ENCODE assay signal across 19 cellular contexts in the genomic region with DNA sequence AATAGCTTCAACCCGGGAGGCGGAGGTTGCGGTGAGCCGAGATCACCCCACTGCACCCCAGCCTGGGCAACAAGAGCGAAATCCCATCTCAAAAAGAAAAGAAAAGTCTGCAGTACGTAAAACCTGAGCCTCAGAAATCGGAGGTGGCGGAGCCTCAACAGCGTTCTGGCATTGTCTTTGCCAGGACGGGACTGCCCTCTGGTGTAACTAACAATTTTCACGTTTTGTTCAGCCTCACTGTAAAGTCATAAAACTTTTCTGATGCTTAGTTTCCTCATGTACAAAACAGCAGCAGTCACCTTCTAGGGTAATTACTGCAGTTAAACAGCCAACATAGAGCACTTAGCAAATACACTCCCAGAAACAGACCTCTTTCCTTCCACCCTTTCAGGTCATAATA.
DNase-seq lines count a peak whose midpoint lies in the region; ATAC-seq and TF ChIP-seq lines count a peak whose summit lies in the region.
"Had no signal": no experiment of that assay in that cellular context is flagged by ENCODE, and none has a peak within 500 bp of the region (broad histone marks: within the 10 kb centered on the region; RNA-seq: fewer than 3 reads in every experiment).

No MANE protein-coding gene starts in this region.

- H3K9me3 ChIP-seq in HCT116 (ENCODE audit: control insufficient read depth in 1 of 2, insufficient read depth in 1 of 2, low read depth in 1 of 2, low read length in 2 of 2) (no peaks in the 10 kb centered on the region), WERI-Rb-1 (ENCODE audit: severe bottlenecking) (peaks cover 4% of the 10 kb centered on the region), mucosa of descending colon (no peaks in the 10 kb centered on the region), right cardiac atrium (ENCODE audit: control insufficient read depth, low read length) (no peaks in the 10 kb centered on the region)
- H3K9me3 ChIP-seq: gastrocnemius medialis, neutrophil, uterus had no signal

- H3K27ac ChIP-seq in HCT116 (ENCODE audit: low read depth, low read length) (no peak overlapping the region), WERI-Rb-1 (no peak overlapping the region), right cardiac atrium (ENCODE audit: low read length) (no peak overlapping the region)
- H3K27ac ChIP-seq: cardiac muscle cell, gastrocnemius medialis, KMS-11, neutrophil, uterus had no signal

- H3K4me2 ChIP-seq in HCT116 (ENCODE audit: low read length) = no peak overlapping the region
- H3K4me2 ChIP-seq: KMS-11, smooth muscle cell had no signal

- H3K27me3 ChIP-seq in HCT116 (ENCODE audit: insufficient read depth, low read length) (no peaks in the 10 kb centered on the region), WERI-Rb-1 (ENCODE audit: insufficient read depth, low read depth, severe bottlenecking) (no peaks in the 10 kb centered on the region), right cardiac atrium (ENCODE audit: control insufficient read depth, insufficient read depth) (no peaks in the 10 kb centered on the region)
- H3K27me3 ChIP-seq: cardiac muscle cell, gastrocnemius medialis, neutrophil, uterus had no signal

- RAD21 ChIA-PET in HCT116 (lab: Charles Lee; ENCODE audit: low non-redundant PET in 1 of 2, low total read pairs in 2 of 2, uncharacterized antibody in 2 of 2, unreplicated experiment in 2 of 2) = no interaction called here

- H3K4me3 ChIP-seq in HCT116 (replicated peaks in 1 of 2; ENCODE audit: low read depth in 1 of 2, low read length in 2 of 2) (no peak overlapping the region), WERI-Rb-1 (ENCODE audit: low read depth, low read length) (no peak overlapping the region), mucosa of descending colon (no peak overlapping the region), right cardiac atrium (ENCODE audit: low read length) (no peak overlapping the region)
- H3K4me3 ChIP-seq: cardiac muscle cell, gastrocnemius medialis, smooth muscle cell, uterus had no signal

- H3K9ac ChIP-seq in HCT116 (ENCODE audit: low read length) = no peak overlapping the region
- H3K9ac ChIP-seq: KMS-11 had no signal

- H3K4me1 ChIP-seq in HCT116 (ENCODE audit: control insufficient read depth in 1 of 2, insufficient read depth in 2 of 2, low read length in 2 of 2) (peaks cover 0 to 29% of the 10 kb centered on the region in 2 experiments; a peak in 3 of 4 replicates), mucosa of descending colon (ENCODE audit: low read depth) (peaks cover 44% of the 10 kb centered on the region), right cardiac atrium (ENCODE audit: control insufficient read depth, insufficient read depth, low read length) (no peaks in the 10 kb centered on the region)
- H3K4me1 ChIP-seq: gastrocnemius medialis, uterus had no signal

- H3K36me3 ChIP-seq in HCT116 (ENCODE audit: control insufficient read depth in 1 of 2, insufficient read depth in 2 of 2, low read length in 2 of 2) (no peaks in the 10 kb centered on the region), WERI-Rb-1 (peaks cover 12% of the 10 kb centered on the region), mucosa of descending colon (ENCODE audit: low read depth) (no peaks in the 10 kb centered on the region)
- H3K36me3 ChIP-seq: cardiac muscle cell, gastrocnemius medialis, uterus had no signal

- no peaks in the 10 kb centered on the region for H3K79me2 ChIP-seq in HCT116 (ENCODE audit: insufficient read depth, low read length)

- peak; percentile 48 for TF ChIP-seq RAD21 in HCT116 (IDR thresholded peaks at IDR 0.05; ENCODE audit: low read depth)

- CTCF ChIA-PET in HCT116 (lab: Charles Lee) = interaction anchor here (1.4 kb wide), 1 partner anchor 211 kb away, joined by 3 read pairs; no protein-coding TSS in a partner anchor

- H3K9me2 ChIP-seq in HCT116 (ENCODE audit: insufficient read depth) = no peaks in the 10 kb centered on the region

- ATAC-seq in HCT116 = no peak
- ATAC-seq in mucosa of descending colon = peak; percentile 90
- ATAC-seq in right cardiac atrium = no peak
- ATAC-seq: gastrocnemius medialis had no signal

- H4K20me1 ChIP-seq in HCT116 (ENCODE audit: insufficient read depth) = no peaks in the 10 kb centered on the region

- WGBS in right cardiac atrium = 87% methylated on average over 11 of the region's 11 CpGs

- intact Hi-C loops in HCT116 (cut with micrococcal nuclease) = no loop called here
- intact Hi-C loops in mucosa of descending colon (cut with DNase I, micrococcal nuclease) = no loop called here
- intact Hi-C loops in right cardiac atrium (cut with DNase I) = no loop called here

- DNase-seq in NCI-H510A treated with DMSO at 0.1 percent for 48 hours (lab: John Stamatoyannopoulos, UW) (peak; percentile 28), NCI-H510A (lab: John Stamatoyannopoulos, UW) (no peak), HCT116 (ENCODE audit: low read depth, low spot score) (no peak), WERI-Rb-1 (no peak), mucosa of descending colon (peak; percentile 61 to 80 (median 67)), cerebellar nuclear complex (lab: John Stamatoyannopoulos, UW) (no peak), NCI-H69 (lab: John Stamatoyannopoulos, UW) (no peak), right cardiac atrium (no peak)
- DNase-seq: activated naive CD8-positive, alpha-beta T cell treated with anti-CD3 and anti-CD28 coated beads for 36 hours; Calu3; gastrocnemius medialis; immature natural killer cell; mesendoderm; NCI-H1694 treated with DMSO at 0.1 percent for 48 hours; uterus had no signal

- POLR2A ChIA-PET in HCT116 (lab: Charles Lee) = no interaction called here

- TF ChIP-seq POLR2A in HCT116 (IDR thresholded peaks at IDR 0.05; ENCODE audit: borderline replicate concordance, extremely low read depth, insufficient read depth, insufficient read length) = no peak

- TF ChIP-seq CTCF in HCT116 (IDR thresholded peaks at IDR 0.05 in 2 of 3, conservative IDR thresholded peaks at IDR 0.05 in 1 of 3; ENCODE audit: borderline replicate concordance in 1 of 3, insufficient read depth in 1 of 3, low read depth in 2 of 3, low read length in 2 of 3) = peak in 1 of 3 experiments; percentile 19; a peak in 1 of 6 replicates
- TF ChIP-seq CTCF in WERI-Rb-1 (IDR thresholded peaks at IDR 0.05; ENCODE audit: low read depth, low read length) = 0 out of 2 replicates have a peak, but pooled peaks have one; percentile 23
- TF ChIP-seq CTCF in mucosa of descending colon (IDR thresholded peaks at IDR 0.05) = no peak

- no TSS peak for BruUV-seq in HCT116 (replicated peaks; lab: Mats Ljungman, UMichigan)

- no peak overlapping the region for H2AFZ ChIP-seq in HCT116 (ENCODE audit: low read depth, low read length, poor library complexity, severe bottlenecking)

TF ChIP-seq in HCT116, 20 proteins besides CTCF, POLR2A, EP300 and RAD21 (continues in another document):
- no peak for TF ChIP-seq EGR1 (IDR thresholded peaks at IDR 0.05; ENCODE audit: low read depth)
- TF ChIP-seq CBX3 (IDR thresholded peaks at IDR 0.05; ENCODE audit: low read depth) = no peak
- no peak for TF ChIP-seq SIN3A (IDR thresholded peaks at IDR 0.05; ENCODE audit: low read depth)
- TF ChIP-seq, protein P1, sequence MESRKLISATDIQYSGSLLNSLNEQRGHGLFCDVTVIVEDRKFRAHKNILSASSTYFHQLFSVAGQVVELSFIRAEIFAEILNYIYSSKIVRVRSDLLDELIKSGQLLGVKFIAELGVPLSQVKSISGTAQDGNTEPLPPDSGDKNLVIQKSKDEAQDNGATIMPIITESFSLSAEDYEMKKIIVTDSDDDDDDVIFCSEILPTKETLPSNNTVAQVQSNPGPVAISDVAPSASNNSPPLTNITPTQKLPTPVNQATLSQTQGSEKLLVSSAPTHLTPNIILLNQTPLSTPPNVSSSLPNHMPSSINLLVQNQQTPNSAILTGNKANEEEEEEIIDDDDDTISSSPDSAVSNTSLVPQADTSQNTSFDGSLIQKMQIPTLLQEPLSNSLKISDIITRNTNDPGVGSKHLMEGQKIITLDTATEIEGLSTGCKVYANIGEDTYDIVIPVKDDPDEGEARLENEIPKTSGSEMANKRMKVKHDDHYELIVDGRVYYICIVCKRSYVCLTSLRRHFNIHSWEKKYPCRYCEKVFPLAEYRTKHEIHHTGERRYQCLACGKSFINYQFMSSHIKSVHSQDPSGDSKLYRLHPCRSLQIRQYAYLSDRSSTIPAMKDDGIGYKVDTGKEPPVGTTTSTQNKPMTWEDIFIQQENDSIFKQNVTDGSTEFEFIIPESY (IDR thresholded peaks at IDR 0.05; ENCODE audit: extremely low read depth, insufficient replicate concordance, low read length) = no peak
- TF ChIP-seq JUND (IDR thresholded peaks at IDR 0.05) = no peak
- no peak for TF ChIP-seq TCF7L2 (IDR thresholded peaks at IDR 0.05; ENCODE audit: borderline replicate concordance, extremely low read depth, insufficient read depth, insufficient read length)
- TF ChIP-seq, protein P2, sequence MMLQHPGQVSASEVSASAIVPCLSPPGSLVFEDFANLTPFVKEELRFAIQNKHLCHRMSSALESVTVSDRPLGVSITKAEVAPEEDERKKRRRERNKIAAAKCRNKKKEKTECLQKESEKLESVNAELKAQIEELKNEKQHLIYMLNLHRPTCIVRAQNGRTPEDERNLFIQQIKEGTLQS (IDR thresholded peaks at IDR 0.05) = no peak
- TF ChIP-seq EZH2 (IDR thresholded peaks at IDR 0.05) = no peak
- TF ChIP-seq FOSL1 (IDR thresholded peaks at IDR 0.05; ENCODE audit: low read depth) = no peak
- TF ChIP-seq ZFX (IDR thresholded peaks at IDR 0.05) = no peak
- TF ChIP-seq ZNF274 (IDR thresholded peaks at IDR 0.05; ENCODE audit: low read depth, low read length) = no peak
- TF ChIP-seq, protein P3, sequence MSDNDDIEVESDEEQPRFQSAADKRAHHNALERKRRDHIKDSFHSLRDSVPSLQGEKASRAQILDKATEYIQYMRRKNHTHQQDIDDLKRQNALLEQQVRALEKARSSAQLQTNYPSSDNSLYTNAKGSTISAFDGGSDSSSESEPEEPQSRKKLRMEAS (IDR thresholded peaks at IDR 0.05) = no peak
- TF ChIP-seq EZH2phosphoT487 (IDR thresholded peaks at IDR 0.05; ENCODE audit: borderline replicate concordance) = no peak
- TF ChIP-seq YY1 (IDR thresholded peaks at IDR 0.05; ENCODE audit: extremely low read depth, insufficient replicate concordance, low read depth, low read length) = no peak

Comparison
In these comparisons a context has a peak if more than half of its experiments do, and no peak if none do; other contexts are left out.
1. DNase-seq: peak in NCI-H510A treated with DMSO at 0.1 percent for 48 hours (single experiment) and mucosa of descending colon (3 of 3); none in NCI-H510A (single experiment), HCT116 (single experiment), WERI-Rb-1 (single experiment), cerebellar nuclear complex (0 of 2), NCI-H69 (single experiment) and right cardiac atrium (0 of 3).